Comparison of ENCODE assay signal across 12 cellular contexts in the genomic region with DNA sequence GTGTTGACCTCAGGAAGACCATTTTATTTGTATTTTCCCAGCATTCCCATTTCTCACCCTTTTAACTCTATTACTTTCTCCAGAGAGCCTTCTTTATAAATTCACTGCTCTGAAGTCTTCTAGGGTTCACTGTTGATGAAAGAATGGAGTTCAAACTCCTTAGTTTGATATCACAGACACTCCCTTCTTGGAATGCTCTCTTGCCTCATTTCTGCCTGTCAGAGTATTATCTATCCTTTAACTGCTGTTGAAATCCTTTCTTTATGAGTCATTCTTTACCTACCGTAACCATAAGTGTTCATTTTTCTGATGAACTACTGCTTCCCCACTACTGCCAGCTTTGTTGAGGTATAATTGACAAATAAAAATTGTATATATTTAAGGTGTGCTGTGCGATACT. TPM values are rescaled to one million over a fixed set of nuclear protein-coding genes. Genes with fewer than 3 reads are reported as not detected.
DNase-seq lines count a peak whose midpoint lies in the region; ATAC-seq and TF ChIP-seq lines count a peak whose summit lies in the region.
"Had no signal": no experiment of that assay in that cellular context is flagged by ENCODE, and none has a peak within 500 bp of the region (broad histone marks: within the 10 kb centered on the region; RNA-seq: fewer than 3 reads in every experiment).

No MANE protein-coding gene starts in this region.

- peaks cover 3% of the 10 kb centered on the region for H3K9me3 ChIP-seq in RWPE2 (ENCODE audit: severe bottlenecking)
- H3K9me3 ChIP-seq: neutrophil had no signal

- peak; percentile 63 for DNase-seq in A172 (ENCODE audit: low spot score)
- peak; percentile 56 for DNase-seq in HCEC 1CT
- no peak for DNase-seq in RWPE2 (ENCODE audit: low spot score)
- peak; percentile 17 for DNase-seq in fibroblast of mammary gland (ENCODE audit: low read depth)
- DNase-seq in NCI-H2107 (lab: John Stamatoyannopoulos, UW): no peak
- no peak for DNase-seq in activated CD4-positive, alpha-beta T cell treated with anti-CD3 and anti-CD28 coated beads, Interleukin-2, amount 10 ng/mL, durations not matched to agents 24 days and 14 days
- no peak for DNase-seq in immature natural killer cell
- DNase-seq in stimulated activated CD4-positive, alpha-beta T cell treated with anti-CD3 and anti-CD28 coated beads, Interleukin-4, amount 100 ng/mL, for 24 hours: no peak
- DNase-seq: GOT3; NCI-H446 treated with DMSO at 0.1 percent for 48 hours; stimulated activated CD4-positive, alpha-beta T cell treated with anti-CD3 and anti-CD28 coated beads, Interleukin-4, amount 100 ng/mL, for 4 hours had no signal

- no peak overlapping the region for H3K27ac Mint-ChIP-seq in activated CD4-positive, alpha-beta T cell treated with anti-CD3 and anti-CD28 coated beads, Interleukin-2, amount 10 ng/mL, durations not matched to agents 24 days and 14 days
- no peak overlapping the region for H3K27ac Mint-ChIP-seq in immature natural killer cell

- TF ChIP-seq CTCF in RWPE2 (IDR thresholded peaks at IDR 0.05; ENCODE audit: poor library complexity, severe bottlenecking) (no peak), fibroblast of mammary gland (conservative IDR thresholded peaks at IDR 0.05; ENCODE audit: control insufficient read depth, insufficient read depth, low read depth, low read length) (no peak)

- no peaks in the 10 kb centered on the region for H3K27me3 Mint-ChIP-seq in activated CD4-positive, alpha-beta T cell treated with anti-CD3 and anti-CD28 coated beads, Interleukin-2, amount 10 ng/mL, durations not matched to agents 24 days and 14 days
- peaks cover 9 to 11% (median 9%) of the 10 kb centered on the region in 3 donors for H3K27me3 Mint-ChIP-seq in immature natural killer cell (ENCODE audit: low read depth in 3 of 3)

- peak; percentile 43 for ATAC-seq in RWPE2 (ENCODE audit: low read depth)

- H3K9me3 Mint-ChIP-seq in activated CD4-positive, alpha-beta T cell treated with anti-CD3 and anti-CD28 coated beads, Interleukin-2, amount 10 ng/mL, durations not matched to agents 24 days and 14 days: peaks cover 23% of the 10 kb centered on the region
- peaks cover 0 to 7% (median 4%) of the 10 kb centered on the region in 6 donors for H3K9me3 Mint-ChIP-seq in immature natural killer cell

- no peak overlapping the region for H3K4me3 Mint-ChIP-seq in activated CD4-positive, alpha-beta T cell treated with anti-CD3 and anti-CD28 coated beads, Interleukin-2, amount 10 ng/mL, durations not matched to agents 24 days and 14 days
- no peak overlapping the region for H3K4me3 Mint-ChIP-seq in immature natural killer cell

- H3K36me3 ChIP-seq in RWPE2 (ENCODE audit: low read depth): peaks cover 7% of the 10 kb centered on the region; the same call in 1 of the 2 replicates
- H3K36me3 ChIP-seq: neutrophil had no signal

- peaks cover 27% of the 10 kb centered on the region for H3K4me1 ChIP-seq in RWPE2 (ENCODE audit: insufficient read depth, poor library complexity, severe bottlenecking)

- no peak overlapping the region for H3K4me3 ChIP-seq in RWPE2 (ENCODE audit: severe bottlenecking)
- no peak overlapping the region for H3K4me3 ChIP-seq in fibroblast of mammary gland (ENCODE audit: control insufficient read depth, low read depth, low read length)

- H3K4me1 Mint-ChIP-seq in activated CD4-positive, alpha-beta T cell treated with anti-CD3 and anti-CD28 coated beads, Interleukin-2, amount 10 ng/mL, durations not matched to agents 24 days and 14 days: peaks cover 38% of the 10 kb centered on the region
- H3K4me1 Mint-ChIP-seq in immature natural killer cell: peaks cover 31 to 69% of the 10 kb centered on the region in 2 donors

- peak overlapping the region; percentile 33 for H3K27ac ChIP-seq in RWPE2 (ENCODE audit: poor library complexity, severe bottlenecking)
- H3K27ac ChIP-seq: neutrophil had no signal

- peaks cover 35% of the 10 kb centered on the region for H3K36me3 Mint-ChIP-seq in activated CD4-positive, alpha-beta T cell treated with anti-CD3 and anti-CD28 coated beads, Interleukin-2, amount 10 ng/mL, durations not matched to agents 24 days and 14 days (ENCODE audit: low read depth)
- H3K36me3 Mint-ChIP-seq in immature natural killer cell: peaks cover 7 to 14% (median 9%) of the 10 kb centered on the region in 3 donors

- intact Hi-C loops in activated CD4-positive, alpha-beta T cell treated with anti-CD3 and anti-CD28 coated beads, Interleukin-2, amount 10 ng/mL, durations not matched to agents 24 days and 14 days (cut with micrococcal nuclease): no loop called here

- H3K27me3 ChIP-seq in RWPE2 (ENCODE audit: insufficient read depth, poor library complexity, severe bottlenecking): no peaks in the 10 kb centered on the region
- H3K27me3 ChIP-seq: neutrophil had no signal

RNA-seq across cellular contexts. Expression of gene RIC1, which starts 4.3 kb away (rescaled TPM):
- 18.9 and 20.4 TPM in 2 replicates for total RNA-seq in A172 (2014; rRNA removed; shearing (Covaris generic))
- total RNA-seq in activated CD4-positive, alpha-beta T cell treated with anti-CD3 and anti-CD28 coated beads, Interleukin-2, amount 10 ng/mL, durations not matched to agents 24 days and 14 days: 20.2 and 20.4 TPM in 2 replicates
- 1 to 10 TPM; 4.9 to 6.3 (median 5.2) TPM for polyA plus RNA-seq in immature natural killer cell

Comparison
In these comparisons a context has a peak if more than half of its experiments do, and no peak if none do; other contexts are left out.
1. DNase-seq: peak in A172 (single experiment), HCEC 1CT (single experiment) and fibroblast of mammary gland (single experiment); none in RWPE2 (single experiment), NCI-H2107 (single experiment), activated CD4-positive, alpha-beta T cell treated with anti-CD3 and anti-CD28 coated beads, Interleukin-2, amount 10 ng/mL, durations not matched to agents 24 days and 14 days (single experiment), immature natural killer cell (0 of 3) and stimulated activated CD4-positive, alpha-beta T cell treated with anti-CD3 and anti-CD28 coated beads, Interleukin-4, amount 100 ng/mL, for 24 hours (single experiment).